In genomic region chr2:57278451-57278850, GRCh38 we compare ENCODE assay signal across 20 cellular contexts.
"Had no signal": no experiment of that assay in that cellular context is flagged by ENCODE, and none has a peak within 500 bp of the region (broad histone marks: within the 10 kb centered on the region; RNA-seq: fewer than 3 reads in every experiment).

No MANE protein-coding gene starts in this region.

- H3K27ac ChIP-seq: body of pancreas, gastroesophageal sphincter, heart right ventricle, left lung, neural progenitor cell, tibial artery had no signal

- ATAC-seq: activated CD4-positive, CD25-positive, alpha-beta regulatory T cell treated with anti-CD3 and anti-CD28 coated beads, Interleukin-2, amount 50 U/mL, for 24 hours; activated CD8-positive, alpha-beta T cell treated with anti-CD3 and anti-CD28 coated beads, Interleukin-2, amount 10 ng/mL, durations not matched to agents 7 days and 5 days; body of pancreas; gastroesophageal sphincter; heart right ventricle; left lung; stimulated activated naive CD8-positive, alpha-beta T cell treated with anti-CD3 and anti-CD28 coated beads, Interleukin-15, Interleukin-2, amounts not matched to agents 100 U/mL and 50 U/mL, for 24 hours had no signal

- H3K4me1 Mint-ChIP-seq: activated CD4-positive, alpha-beta T cell treated with anti-CD3 and anti-CD28 coated beads, Interleukin-2, amount 10 ng/mL, durations not matched to agents 7 days and 5 days; activated naive CD8-positive, alpha-beta T cell treated with anti-CD3 and anti-CD28 coated beads, Interleukin-2, amount 10 ng/mL, durations not matched to agents 7 days and 5 days; naive B cell; neural progenitor cell had no signal

- DNase-seq: activated CD4-positive, alpha-beta T cell treated with anti-CD3 and anti-CD28 coated beads, Interleukin-2, amount 10 ng/mL, durations not matched to agents 7 days and 5 days; activated CD8-positive, alpha-beta T cell treated with anti-CD3 and anti-CD28 coated beads, Interleukin-2, amount 10 ng/mL, durations not matched to agents 7 days and 5 days; activated naive CD4-positive, alpha-beta T cell treated with Interleukin-2 at 50 U/mL for 16 hours; activated naive CD8-positive, alpha-beta T cell treated with anti-CD3 and anti-CD28 coated beads, Interleukin-2, amount 10 ng/mL, durations not matched to agents 7 days and 5 days; activated T-cell treated with anti-CD3 and anti-CD28 coated beads, Interleukin-2, amount 50 U/mL, for 24 hours; body of pancreas; caudate nucleus; erythroblast; heart right ventricle; left lung; naive B cell; stimulated activated CD4-positive, alpha-beta T cell treated with anti-CD3 and anti-CD28 coated beads, Interleukin-2, amount 100 ng/mL, for 24 hours; stimulated activated naive CD8-positive, alpha-beta T cell treated with anti-CD3 and anti-CD28 coated beads, Interleukin-15, Interleukin-2, amounts not matched to agents 100 U/mL and 50 U/mL, for 24 hours; substantia nigra; tibial artery had no signal

- H3K36me3 Mint-ChIP-seq: activated naive CD8-positive, alpha-beta T cell treated with anti-CD3 and anti-CD28 coated beads, Interleukin-2, amount 10 ng/mL, durations not matched to agents 7 days and 5 days; neural progenitor cell had no signal

- H3K27ac Mint-ChIP-seq: activated CD4-positive, alpha-beta T cell treated with anti-CD3 and anti-CD28 coated beads, Interleukin-2, amount 10 ng/mL, durations not matched to agents 7 days and 5 days; activated CD8-positive, alpha-beta T cell treated with anti-CD3 and anti-CD28 coated beads, Interleukin-2, amount 10 ng/mL, durations not matched to agents 7 days and 5 days; activated naive CD8-positive, alpha-beta T cell treated with anti-CD3 and anti-CD28 coated beads, Interleukin-2, amount 10 ng/mL, durations not matched to agents 7 days and 5 days; activated T-cell treated with anti-CD3 and anti-CD28 coated beads, Interleukin-2, amount 50 U/mL, for 24 hours; activated T-helper 2 cell treated with anti-CD3 and anti-CD28 coated beads, Interferon-gamma antibody, Interleukin-2, Interleukin-4, amounts not matched to agents 10 μg/mL and 5 μg/mL and 100 μg/mL, durations not matched to agents 14 hours and 24 hours and 36 hours; naive B cell; neural progenitor cell; progenitor cell of endocrine pancreas had no signal

- H3K27me3 Mint-ChIP-seq: activated CD4-positive, alpha-beta T cell treated with anti-CD3 and anti-CD28 coated beads, Interleukin-2, amount 10 ng/mL, durations not matched to agents 7 days and 5 days; activated naive CD8-positive, alpha-beta T cell treated with anti-CD3 and anti-CD28 coated beads, Interleukin-2, amount 10 ng/mL, durations not matched to agents 7 days and 5 days; activated T-cell treated with anti-CD3 and anti-CD28 coated beads, Interleukin-2, amount 50 U/mL, for 24 hours; naive B cell; progenitor cell of endocrine pancreas had no signal

- H3K4me3 Mint-ChIP-seq: activated CD4-positive, alpha-beta T cell treated with anti-CD3 and anti-CD28 coated beads, Interleukin-2, amount 10 ng/mL, durations not matched to agents 7 days and 5 days; activated CD8-positive, alpha-beta T cell treated with anti-CD3 and anti-CD28 coated beads, Interleukin-2, amount 10 ng/mL, durations not matched to agents 7 days and 5 days; activated naive CD8-positive, alpha-beta T cell treated with anti-CD3 and anti-CD28 coated beads, Interleukin-2, amount 10 ng/mL, durations not matched to agents 7 days and 5 days; activated T-cell treated with anti-CD3 and anti-CD28 coated beads, Interleukin-2, amount 50 U/mL, for 24 hours; naive B cell; neural progenitor cell had no signal
